ENCODE assay signal across 14 cellular contexts in the genomic region with DNA sequence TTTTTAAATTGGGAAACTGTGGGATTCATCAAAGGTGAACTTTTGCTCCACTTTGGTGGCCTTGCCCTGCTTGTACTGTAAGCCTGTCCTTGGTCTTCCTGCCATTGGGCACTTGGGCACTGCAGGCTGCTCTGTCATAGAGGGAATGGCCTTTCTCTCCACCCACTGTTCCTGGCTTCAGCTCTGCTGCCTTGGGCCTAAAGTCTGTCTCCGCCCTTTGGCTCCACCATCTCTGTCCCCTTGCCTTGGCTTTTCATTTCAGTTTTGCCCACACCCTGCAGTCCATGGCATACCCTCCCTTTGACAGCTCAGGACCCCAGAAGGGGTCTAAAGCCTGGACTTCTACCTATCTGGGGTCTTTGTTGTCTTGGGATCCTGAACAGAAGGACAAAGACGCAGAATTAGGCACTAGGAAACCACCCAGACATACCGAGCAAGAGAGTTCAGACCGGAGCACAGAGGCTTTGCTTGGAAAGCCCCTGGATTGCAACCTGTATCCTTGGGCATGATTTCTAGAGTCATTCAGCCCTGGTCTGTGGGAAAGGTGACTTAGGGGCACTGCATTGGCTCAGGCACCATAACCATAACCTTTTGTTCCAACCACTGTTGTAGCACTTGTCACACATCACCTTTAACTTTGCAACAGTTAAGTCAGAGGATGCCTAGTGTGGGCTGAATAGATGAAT. TPM values are rescaled to one million over a fixed set of nuclear protein-coding genes. Genes with fewer than 3 reads are reported as not detected.
DNase-seq lines count a peak whose midpoint lies in the region; ATAC-seq and TF ChIP-seq lines count a peak whose summit lies in the region.
"Had no signal": no experiment of that assay in that cellular context is flagged by ENCODE, and none has a peak within 500 bp of the region (broad histone marks: within the 10 kb centered on the region; RNA-seq: fewer than 3 reads in every experiment).

No MANE protein-coding gene starts in this region.

- dilution Hi-C loops in IMR-90 (cut with HindIII; ENCODE audit: low sequenced_read_pairs, unreplicated experiment), result no loop called here

- in situ Hi-C loops in IMR-90 (cut with MboI; ENCODE audit: low sequenced_read_pairs), result no loop called here

- peaks cover 0 to 17% (median 5%) of the 10 kb centered on the region in 11 experiments; a peak in 8 of 22 replicates for H3K9me3 ChIP-seq in BLaER1 treated with 17β-estradiol and CSF1 and Interleukin-3, amounts not matched to agents 10 nM and 100 nM (replicated peaks in 1 of 11)
- no peaks in the 10 kb centered on the region for H3K9me3 ChIP-seq in IMR-90 (ENCODE audit: control insufficient read depth, insufficient read depth, low read length)
- H3K9me3 ChIP-seq: BLaER1 had no signal

- TF ChIP-seq POLR2A in IMR-90 (IDR thresholded peaks at IDR 0.05; ENCODE audit: low read depth, low read length), result no peak

- peak overlapping the region; percentile 28; the same call in 1 of the 3 replicates for H2BK15ac ChIP-seq in IMR-90 (ENCODE audit: low read depth, low read length)

- H3K4me3 ChIP-seq in BLaER1 treated with 17β-estradiol and CSF1 and Interleukin-3, amounts not matched to agents 10 nM and 100 nM, result no peak overlapping the region
- H3K4me3 ChIP-seq in IMR-90 (ENCODE audit: insufficient read depth, low read depth, low read length), result no peak overlapping the region
- H3K4me3 ChIP-seq: BLaER1 had no signal

- peak overlapping the region; percentile 26; the same call in 1 of the 2 replicates for H3K4ac ChIP-seq in IMR-90 (ENCODE audit: low read depth, low read length)

- no peak overlapping the region for H3K18ac ChIP-seq in IMR-90 (ENCODE audit: low read depth, low read length)

- no peak overlapping the region for H4K5ac ChIP-seq in IMR-90 (ENCODE audit: low read depth, low read length)

- peak overlapping the region in 6 of 11 experiments; percentile 12 to 92 (median 31); a peak in 11 of 22 replicates for H3K27ac ChIP-seq in BLaER1 treated with 17β-estradiol and CSF1 and Interleukin-3, amounts not matched to agents 10 nM and 100 nM
- no peak overlapping the region for H3K27ac ChIP-seq in IMR-90 (ENCODE audit: insufficient read depth, low read length)
- H3K27ac ChIP-seq: BLaER1 had no signal

- H2AK5ac ChIP-seq in IMR-90 (ENCODE audit: low read depth, low read length), result peak overlapping the region; percentile 69; the same call in 1 of the 2 replicates

- H3K9me1 ChIP-seq in IMR-90 (ENCODE audit: insufficient read depth, low read length), result peaks cover 41% of the 10 kb centered on the region

- H3K14ac ChIP-seq in IMR-90 (replicated peaks; ENCODE audit: low read depth, low read length), result no peak overlapping the region

- H3K23ac ChIP-seq in IMR-90 (ENCODE audit: low read depth, low read length), result no peak overlapping the region

- H3K27me3 ChIP-seq in BLaER1 treated with 17β-estradiol and CSF1 and Interleukin-3, amounts not matched to agents 10 nM and 100 nM, result peaks cover 0 to 11% (median 0%) of the 10 kb centered on the region in 11 experiments; a peak in 6 of 22 replicates
- no peaks in the 10 kb centered on the region for H3K27me3 ChIP-seq in IMR-90 (ENCODE audit: control insufficient read depth, insufficient read depth, low read length)

- BruUV-seq in IMR-90 (replicated peaks; lab: Mats Ljungman, UMichigan), result no TSS peak

- 0 out of 2 replicates have a peak overlapping the region, but pooled peaks have one; percentile 9 for H2BK20ac ChIP-seq in IMR-90 (ENCODE audit: low read depth, low read length)

- POLR2A ChIA-PET in IMR-90 (lab: Charles Lee; ENCODE audit: unreplicated experiment), result no interaction called here

- peaks cover 0 to 42% of the 10 kb centered on the region in 2 experiments; a peak in 3 of 4 replicates for H3K79me1 ChIP-seq in IMR-90 (ENCODE audit: low read depth in 1 of 2, low read length in 2 of 2)

- H3K36me3 ChIP-seq in BLaER1 treated with 17β-estradiol and CSF1 and Interleukin-3, amounts not matched to agents 10 nM and 100 nM, result 0 out of 22 replicates have a peak, but pooled peaks cover 0 to 3% (median 0%) of the 10 kb centered on the region in 11 experiments
- no peaks in the 10 kb centered on the region for H3K36me3 ChIP-seq in IMR-90 (ENCODE audit: control insufficient read depth, insufficient read depth, low read length)
- H3K36me3 ChIP-seq: BLaER1 had no signal

- H2BK5ac ChIP-seq in IMR-90 (ENCODE audit: low read depth, low read length, poor library complexity, severe bottlenecking), result no peak overlapping the region

- no peak overlapping the region for H3K9ac ChIP-seq in BLaER1 treated with 17β-estradiol and CSF1 and Interleukin-3, amounts not matched to agents 10 nM and 100 nM
- H3K9ac ChIP-seq in IMR-90 (ENCODE audit: low read depth, low read length), result no peak overlapping the region
- H3K9ac ChIP-seq: BLaER1 had no signal

- intact Hi-C loops in IMR-90 (cut with micrococcal nuclease), result loop anchor here (5.0 to 10.0 kb wide), 2 partner anchors 55 to 248 kb away; no protein-coding TSS in a partner anchor

- no peak for ATAC-seq in IMR-90 (ENCODE audit: low read depth)
- no peak for ATAC-seq in HG02884 (IDR thresholded peaks at IDR 0.05; ENCODE audit: unreplicated experiment)
- no peak for ATAC-seq in GM19467 (IDR thresholded peaks at IDR 0.05; ENCODE audit: unreplicated experiment)
- ATAC-seq: Right ventricle myocardium inferior had no signal

- no peak overlapping the region; the same call in 1 of the 2 replicates for H4K91ac ChIP-seq in IMR-90 (ENCODE audit: insufficient read depth, low read depth, low read length)

- H3K56ac ChIP-seq in IMR-90 (ENCODE audit: extremely low read depth, insufficient read depth, low read length), result no peak overlapping the region

- no peak for DNase-seq in IMR-90
- DNase-seq in islet precursor cell, result peak; percentile 28
- peak; percentile 69 for DNase-seq in renal cortical epithelial cell (ENCODE audit: low read depth)
- DNase-seq in COR-L47 (lab: John Stamatoyannopoulos, UW), result no peak
- DNase-seq in glomerular visceral epithelial cell (ENCODE audit: extremely low spot score), result no peak
- DNase-seq: DMS79 treated with DMSO at 0.1 percent for 48 hours, KBM-7, MV-4-11, NCI-H1694 treated with DMSO at 0.1 percent for 48 hours had no signal

- peak overlapping the region in 1 of 2 experiments; percentile 12; a peak in 1 of 4 replicates for H4K8ac ChIP-seq in IMR-90 (ENCODE audit: low read depth in 2 of 2, low read length in 2 of 2)

- WGBS in IMR-90 (ENCODE audit: extremely low coverage in 2 of 2, insufficient read length in 1 of 2), 2 experiments, result 100% methylated on average over 3 of the region's 4 CpGs; no CpG with 5 or more reads in 1 of the 2 experiments

- peaks cover 21 to 99% (median 76%) of the 10 kb centered on the region in 10 experiments for H3K4me1 ChIP-seq in BLaER1 treated with 17β-estradiol and CSF1 and Interleukin-3, amounts not matched to agents 10 nM and 100 nM
- peaks cover 32% of the 10 kb centered on the region for H3K4me1 ChIP-seq in IMR-90 (ENCODE audit: control insufficient read depth, insufficient read depth, low read length)

- H4K20me1 ChIP-seq in BLaER1 treated with 17β-estradiol and CSF1 and Interleukin-3, amounts not matched to agents 10 nM and 100 nM, result no peaks in the 10 kb centered on the region
- H4K20me1 ChIP-seq in IMR-90 (ENCODE audit: insufficient read depth, low read length), result no peaks in the 10 kb centered on the region
- H4K20me1 ChIP-seq: BLaER1 had no signal

- peak overlapping the region in 6 of 11 experiments; percentile 81 to 96 (median 90); a peak in 10 of 22 replicates for H3K4me2 ChIP-seq in BLaER1 treated with 17β-estradiol and CSF1 and Interleukin-3, amounts not matched to agents 10 nM and 100 nM
- no peak overlapping the region for H3K4me2 ChIP-seq in IMR-90 (ENCODE audit: low read depth, low read length)
- H3K4me2 ChIP-seq: BLaER1 had no signal

- no peak for TF ChIP-seq CTCF in IMR-90 (conservative IDR thresholded peaks at IDR 0.05; ENCODE audit: low read depth, low read length)

- H2AK9ac ChIP-seq in IMR-90 (replicated peaks; ENCODE audit: low read depth, low read length, poor library complexity), result peak overlapping the region; percentile 35

- 0 out of 2 replicates have a peak overlapping the region, but pooled peaks have one; percentile 11 for H2BK120ac ChIP-seq in IMR-90 (ENCODE audit: low read depth, low read length)

- TF ChIP-seq RAD21 in IMR-90 (IDR thresholded peaks at IDR 0.05; ENCODE audit: low read length), result no peak

- no peak overlapping the region for H2AFZ ChIP-seq in IMR-90 (replicated peaks; ENCODE audit: low read length, poor library complexity)

- CTCF ChIA-PET in IMR-90 (lab: Yijun Ruan, JAX), result interaction anchor here (2.1 to 5.4 kb wide), 2 partner anchors 46 kb away, joined by 12 to 48 read pairs; no protein-coding TSS in a partner anchor

TF ChIP-seq in IMR-90, 13 proteins besides CTCF, POLR2A, EP300 and RAD21 (continues in another document):
- no peak for TF ChIP-seq CHD1 (IDR thresholded peaks at IDR 0.05; ENCODE audit: low read depth, low read length)
- no peak for TF ChIP-seq RFX5 (IDR thresholded peaks at IDR 0.05; ENCODE audit: low read depth, low read length)
- no peak for TF ChIP-seq SMC3 (IDR thresholded peaks at IDR 0.05; ENCODE audit: low read depth, low read length)
- no peak for TF ChIP-seq FOS (IDR thresholded peaks at IDR 0.05; ENCODE audit: low read depth, low read length)
- no peak for TF ChIP-seq BHLHE40 (IDR thresholded peaks at IDR 0.05; ENCODE audit: low read depth, low read length)
- TF ChIP-seq NFE2L2 (IDR thresholded peaks at IDR 0.05; ENCODE audit: low read depth, low read length), result no peak
- TF ChIP-seq, protein P1, sequence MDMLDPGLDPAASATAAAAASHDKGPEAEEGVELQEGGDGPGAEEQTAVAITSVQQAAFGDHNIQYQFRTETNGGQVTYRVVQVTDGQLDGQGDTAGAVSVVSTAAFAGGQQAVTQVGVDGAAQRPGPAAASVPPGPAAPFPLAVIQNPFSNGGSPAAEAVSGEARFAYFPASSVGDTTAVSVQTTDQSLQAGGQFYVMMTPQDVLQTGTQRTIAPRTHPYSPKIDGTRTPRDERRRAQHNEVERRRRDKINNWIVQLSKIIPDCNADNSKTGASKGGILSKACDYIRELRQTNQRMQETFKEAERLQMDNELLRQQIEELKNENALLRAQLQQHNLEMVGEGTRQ (IDR thresholded peaks at IDR 0.05; ENCODE audit: low read depth, low read length), result no peak
- TF ChIP-seq RCOR1 (IDR thresholded peaks at IDR 0.05; ENCODE audit: insufficient replicate concordance, low read length), result no peak
- TF ChIP-seq MXI1 (IDR thresholded peaks at IDR 0.05; ENCODE audit: borderline replicate concordance, low read depth, low read length), result no peak
- TF ChIP-seq CEBPB (IDR thresholded peaks at IDR 0.05; ENCODE audit: low read depth, low read length), result no peak

RNA-seq across cellular contexts. Expression of a gene that starts 5.2 kb away (rescaled TPM):
- 28.3 and 35.3 TPM in 2 replicates for total RNA-seq in IMR-90 (2012; rRNA removed)
- 30.2 and 34.0 TPM in 2 replicates for polyA plus RNA-seq in IMR-90 (2012; rRNA removed)
- 18.9 and 22.2 TPM in 2 replicates for polyA plus RNA-seq in IMR-90 (2012; cell fraction: cytosol; rRNA removed)
- polyA plus RNA-seq in IMR-90 (2012; cell fraction: nucleus; rRNA removed; ENCODE audit: low replicate concordance), result 58.0 and 67.0 TPM in 2 replicates
- 19.7 and 39.2 TPM in 2 replicates for total RNA-seq in renal cortical epithelial cell

Comparison
In these comparisons a context has a peak if more than half of its experiments do, and no peak if none do; other contexts are left out.
1. DNase-seq: peak in islet precursor cell (single experiment) and renal cortical epithelial cell (single experiment); none in IMR-90 (single experiment), COR-L47 (single experiment) and glomerular visceral epithelial cell (single experiment).